Comparison of ENCODE assay signal across 16 cellular contexts in the genomic region with DNA sequence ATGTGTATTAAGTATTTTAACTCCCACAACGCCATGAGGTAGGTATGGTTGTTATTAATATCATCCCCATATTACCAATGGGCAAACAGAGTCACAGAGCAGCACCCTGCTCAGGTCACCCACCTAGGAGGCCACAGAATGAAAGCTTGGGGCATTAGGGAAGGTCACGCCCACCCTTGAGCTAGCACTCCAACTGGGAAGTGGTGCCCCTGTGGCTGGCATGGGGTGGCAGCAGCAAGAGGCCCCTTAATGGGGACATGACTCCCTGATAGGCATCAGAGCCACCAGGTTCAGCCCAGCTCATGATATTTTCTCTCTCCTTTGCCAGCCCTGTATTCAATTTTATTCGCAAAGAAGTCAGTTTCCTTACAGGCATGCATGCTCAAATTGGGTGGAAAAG.
"Had no signal": no experiment of that assay in that cellular context is flagged by ENCODE, and none has a peak within 500 bp of the region (broad histone marks: within the 10 kb centered on the region; RNA-seq: fewer than 3 reads in every experiment).

No MANE protein-coding gene starts in this region.

- H3K27ac Mint-ChIP-seq: activated naive CD4-positive, alpha-beta T cell treated with anti-CD3 and anti-CD28 coated beads for 36 hours; progenitor cell of endocrine pancreas; stimulated activated naive B cell treated with anti-CD40 and anti-IgM and Interleukin-4, amounts not matched to agents 10 μg/mL and 1 μg/mL and 100 μg/mL, for 72 hours had no signal

- DNase-seq: activated CD4-positive, CD25-positive, alpha-beta regulatory T cell; activated CD8-positive, alpha-beta memory T cell treated with anti-CD3 and anti-CD28 coated beads for 24 hours; activated naive CD4-positive, alpha-beta T cell treated with anti-CD3 and anti-CD28 coated beads for 36 hours; activated naive CD8-positive, alpha-beta T cell treated with anti-CD3 and anti-CD28 coated beads, Interleukin-2, amount 50 U/mL, for 24 hours; anterior cingulate cortex; central memory CD4-positive, alpha-beta T cell; colonic mucosa; foreskin keratinocyte; hypothalamus; occipital lobe; stimulated activated CD4-positive, alpha-beta T cell treated with anti-CD3 and anti-CD28 coated beads, Interleukin-4, amount 100 ng/mL, for 4 hours; stimulated activated naive B cell treated with anti-CD40 and anti-IgM and Interleukin-4, amounts not matched to agents 10 μg/mL and 1 μg/mL and 100 μg/mL, for 72 hours; T-helper 1 cell; T-helper 9 cell had no signal

- H3K4me1 ChIP-seq: colonic mucosa, foreskin keratinocyte had no signal

- H3K36me3 ChIP-seq: colonic mucosa had no signal

- H3K4me3 ChIP-seq: colonic mucosa had no signal

- ATAC-seq: foreskin keratinocyte; stimulated activated naive B cell treated with anti-CD40 and anti-IgM and Interleukin-4, amounts not matched to agents 10 μg/mL and 1 μg/mL and 100 μg/mL, for 72 hours had no signal

- H3K4me1 Mint-ChIP-seq: stimulated activated naive B cell treated with anti-CD40 and anti-IgM and Interleukin-4, amounts not matched to agents 10 μg/mL and 1 μg/mL and 100 μg/mL, for 72 hours had no signal

- H3K36me3 Mint-ChIP-seq: brain; stimulated activated naive B cell treated with anti-CD40 and anti-IgM and Interleukin-4, amounts not matched to agents 10 μg/mL and 1 μg/mL and 100 μg/mL, for 72 hours had no signal

- H3K9me3 Mint-ChIP-seq: activated naive CD4-positive, alpha-beta T cell treated with anti-CD3 and anti-CD28 coated beads for 36 hours; activated naive CD8-positive, alpha-beta T cell treated with anti-CD3 and anti-CD28 coated beads, Interleukin-2, amount 50 U/mL, for 24 hours; stimulated activated naive B cell treated with anti-CD40 and anti-IgM and Interleukin-4, amounts not matched to agents 10 μg/mL and 1 μg/mL and 100 μg/mL, for 72 hours had no signal

- H3K9me3 ChIP-seq: colonic mucosa had no signal

- H3K27me3 ChIP-seq: colonic mucosa had no signal

- H3K4me3 Mint-ChIP-seq: activated naive CD4-positive, alpha-beta T cell treated with anti-CD3 and anti-CD28 coated beads for 36 hours; activated naive CD8-positive, alpha-beta T cell treated with anti-CD3 and anti-CD28 coated beads, Interleukin-2, amount 50 U/mL, for 24 hours; stimulated activated naive B cell treated with anti-CD40 and anti-IgM and Interleukin-4, amounts not matched to agents 10 μg/mL and 1 μg/mL and 100 μg/mL, for 72 hours had no signal

- H3K27ac ChIP-seq: colonic mucosa, foreskin keratinocyte had no signal
